ENCODE assay signal across 14 cellular contexts in the genomic region with DNA sequence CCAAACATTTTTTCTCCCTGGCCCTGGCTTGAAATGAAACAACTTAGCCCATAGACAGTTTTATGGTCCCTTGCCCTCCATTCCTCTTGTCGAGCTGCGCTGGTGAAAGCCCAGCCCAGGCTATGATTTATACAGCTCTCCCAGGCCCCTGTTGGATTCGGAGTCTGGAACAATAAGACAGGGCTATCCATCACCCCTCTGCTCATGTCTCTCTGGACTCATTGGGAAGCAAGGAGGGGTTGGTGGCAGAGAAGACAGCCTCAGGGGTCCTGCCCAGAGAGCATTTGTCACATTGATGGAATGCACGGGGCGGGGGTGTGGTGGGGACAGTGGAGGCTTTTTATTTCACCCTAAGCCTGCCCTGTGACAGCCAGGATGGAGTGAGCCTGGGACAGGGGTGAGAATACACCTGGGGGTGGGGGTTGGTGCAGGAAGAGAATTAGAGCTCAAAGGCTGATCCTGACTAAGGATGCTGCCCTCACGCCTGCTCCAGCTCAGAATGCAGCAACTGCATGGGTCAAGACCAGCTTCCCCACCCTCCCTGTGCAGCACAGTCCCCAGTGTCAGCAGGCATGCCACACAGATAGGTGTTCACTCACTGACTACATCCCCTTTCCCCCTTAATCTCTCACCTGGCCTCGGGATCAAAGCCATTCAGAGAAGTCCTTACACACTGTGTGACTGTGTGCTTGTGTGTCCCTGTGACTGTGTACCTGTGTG. TPM values are rescaled to one million over a fixed set of nuclear protein-coding genes. Genes with fewer than 3 reads are reported as not detected.
"Had no signal": no experiment of that assay in that cellular context is flagged by ENCODE, and none has a peak within 500 bp of the region (broad histone marks: within the 10 kb centered on the region; RNA-seq: fewer than 3 reads in every experiment).

No MANE protein-coding gene starts in this region.

- ATAC-seq: activated CD4-positive, CD25-positive, alpha-beta regulatory T cell treated with anti-CD3 and anti-CD28 coated beads, Interleukin-2, amount 50 U/mL, for 24 hours; activated CD8-positive, alpha-beta memory T cell treated with anti-CD3 and anti-CD28 coated beads, Interleukin-2, amount 10 ng/mL, durations not matched to agents 7 days and 5 days; activated T-cell treated with anti-CD3 and anti-CD28 coated beads, Interleukin-2, amount 50 U/mL, for 4 hours; gastroesophageal sphincter; naive thymus-derived CD4-positive, alpha-beta T cell had no signal

- H3K36me3 Mint-ChIP-seq: activated CD8-positive, alpha-beta memory T cell treated with anti-CD3 and anti-CD28 coated beads, Interleukin-2, amount 10 ng/mL, durations not matched to agents 7 days and 5 days; naive thymus-derived CD4-positive, alpha-beta T cell had no signal

- H3K36me3 ChIP-seq: colonic mucosa, gastroesophageal sphincter, sigmoid colon had no signal

- H3K4me3 Mint-ChIP-seq: activated CD8-positive, alpha-beta memory T cell treated with anti-CD3 and anti-CD28 coated beads, Interleukin-2, amount 10 ng/mL, durations not matched to agents 7 days and 5 days; activated T-cell treated with anti-CD3 and anti-CD28 coated beads, Interleukin-2, amount 50 U/mL, for 4 hours; naive thymus-derived CD4-positive, alpha-beta T cell had no signal

- H3K4me3 ChIP-seq: colonic mucosa, gastroesophageal sphincter, sigmoid colon, testis had no signal

- H3K27ac Mint-ChIP-seq: activated CD8-positive, alpha-beta memory T cell treated with anti-CD3 and anti-CD28 coated beads, Interleukin-2, amount 10 ng/mL, durations not matched to agents 7 days and 5 days; naive thymus-derived CD4-positive, alpha-beta T cell had no signal

- H3K9me3 ChIP-seq: colonic mucosa, gastroesophageal sphincter, sigmoid colon, testis had no signal

- H3K4me1 ChIP-seq: colonic mucosa, gastroesophageal sphincter, sigmoid colon, testis had no signal

- H3K9me3 Mint-ChIP-seq: activated T-cell treated with anti-CD3 and anti-CD28 coated beads, Interleukin-2, amount 50 U/mL, for 4 hours had no signal

- H3K27me3 ChIP-seq: colonic mucosa, sigmoid colon, testis had no signal

- H3K27ac ChIP-seq: colonic mucosa, gastroesophageal sphincter, sigmoid colon, testis had no signal

- H3K4me1 Mint-ChIP-seq: activated CD8-positive, alpha-beta memory T cell treated with anti-CD3 and anti-CD28 coated beads, Interleukin-2, amount 10 ng/mL, durations not matched to agents 7 days and 5 days; naive thymus-derived CD4-positive, alpha-beta T cell had no signal

- DNase-seq: activated CD8-positive, alpha-beta memory T cell treated with anti-CD3 and anti-CD28 coated beads, Interleukin-2, amount 10 ng/mL, durations not matched to agents 7 days and 5 days; activated naive CD4-positive, alpha-beta T cell; activated T-cell treated with anti-CD3 and anti-CD28 coated beads, Interleukin-2, amount 50 U/mL, for 4 hours; caudate nucleus; colonic mucosa; effector CD8-positive, alpha-beta T cell; naive thymus-derived CD4-positive, alpha-beta T cell; sigmoid colon; stimulated activated CD4-positive, alpha-beta T cell treated with anti-CD3 and anti-CD28 coated beads, Interleukin-12 subunit alpha, Interleukin-12 subunit beta, amount 100 ng/mL, for 4 hours; stimulated activated naive CD4-positive, alpha-beta T cell treated with Interleukin-2 at 50 U/mL for 16 hours; testis had no signal

RNA-seq across cellular contexts. Expression of a gene that starts 10.0 kb away (rescaled TPM):
- total RNA-seq: activated CD8-positive, alpha-beta memory T cell treated with anti-CD3 and anti-CD28 coated beads, Interleukin-2, amount 10 ng/mL, durations not matched to agents 7 days and 5 days; naive thymus-derived CD4-positive, alpha-beta T cell; pulmonary artery endothelial cell had no signal
- polyA plus RNA-seq: naive thymus-derived CD4-positive, alpha-beta T cell had no signal
